ENCODE assay signal across 8 cellular contexts in the genomic region with DNA sequence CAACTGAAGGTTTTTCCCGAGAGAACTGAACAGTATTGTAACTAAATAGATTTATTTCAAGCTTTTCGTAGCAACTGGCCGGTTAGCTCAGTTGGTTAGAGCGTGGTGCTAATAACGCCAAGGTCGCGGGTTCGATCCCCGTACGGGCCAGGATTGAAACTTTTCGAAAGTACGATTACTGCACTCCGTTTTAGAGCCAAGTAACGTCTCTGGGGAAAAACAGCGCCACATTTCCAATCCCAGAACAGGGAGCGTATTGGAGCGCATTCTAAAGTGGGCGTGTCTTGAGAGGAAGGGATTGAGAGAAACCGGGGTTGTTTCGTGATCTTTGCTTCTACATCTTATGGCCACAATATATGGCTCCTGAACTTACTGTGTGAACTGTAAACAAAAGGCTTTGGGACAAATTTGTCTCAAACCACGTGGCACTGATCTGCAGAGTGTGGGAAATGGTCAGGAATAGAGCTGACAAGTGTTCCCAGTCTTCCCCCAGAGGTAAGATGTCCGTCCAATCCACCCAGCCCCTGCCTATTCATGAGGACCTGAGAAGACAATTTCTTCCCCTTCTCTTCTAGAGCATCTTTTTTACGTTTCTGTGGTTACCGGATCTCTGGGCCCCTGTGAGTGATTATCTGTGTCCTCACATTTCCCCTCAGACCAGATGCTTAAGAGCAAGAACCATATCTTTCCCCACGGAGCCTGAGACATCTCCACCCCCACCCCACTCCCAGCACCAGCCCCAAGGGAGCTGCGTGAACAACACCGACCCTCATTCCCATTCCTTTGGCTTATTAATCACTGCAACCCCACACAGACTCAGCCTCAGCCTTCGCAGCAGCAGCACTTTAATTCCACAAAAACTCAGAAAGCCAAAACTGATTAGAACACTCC. TPM values are rescaled to one million over a fixed set of nuclear protein-coding genes. Genes with fewer than 3 reads are reported as not detected.
DNase-seq lines count a peak whose midpoint lies in the region; ATAC-seq, FAIRE-seq and TF ChIP-seq lines count a peak whose summit lies in the region.

No MANE protein-coding gene starts in this region.

- no peaks in the 10 kb centered on the region for H3K36me3 ChIP-seq in small intestine (ENCODE audit: control insufficient read depth in 2 of 2, insufficient read depth in 2 of 2, low read length in 2 of 2)

- no peak for FAIRE-seq in small intestine (lab: Jason Lieb, UNC)

- no peaks in the 10 kb centered on the region for H3K9me3 ChIP-seq in small intestine (ENCODE audit: control insufficient read depth, low read depth)

- ATAC-seq in HG03060 (IDR thresholded peaks at IDR 0.05; ENCODE audit: low read depth, unreplicated experiment) = peak; percentile 20

- 3 to 5% (median 4%) methylated on average over 28 of the region's 28 CpGs for WGBS in small intestine, 3 donors

- H3K27me3 ChIP-seq in small intestine (ENCODE audit: control insufficient read depth in 2 of 2, insufficient read depth in 2 of 2, low read length in 2 of 2) = no peaks in the 10 kb centered on the region

- DNase-seq in GM04503 (ENCODE audit: low read depth) (peak; percentile 99), NCI-H2227 (lab: John Stamatoyannopoulos, UW; ENCODE audit: unreplicated experiment) (peak; percentile 93), cardiac fibroblast (ENCODE audit: low read depth in 2 of 2) (peak; percentile 100), inferior parietal cortex (ENCODE audit: extremely low spot score) (peak; percentile 96), small intestine (peak; percentile 98), cortex of kidney (lab: John Stamatoyannopoulos, UW) (no peak)

- TF ChIP-seq CTCF in WI38 (IDR thresholded peaks at IDR 0.05; ENCODE audit: low read depth, low read length) = no peak
- no peak for TF ChIP-seq CTCF in cardiac fibroblast (IDR thresholded peaks at IDR 0.05; ENCODE audit: low read depth, low read length)

- H3K27ac ChIP-seq in small intestine (ENCODE audit: low read depth in 1 of 2, low read length in 1 of 2) = peak overlapping the region; percentile 69 to 86

- H3K4me3 ChIP-seq in WI38 (ENCODE audit: low read depth, low read length) (peak overlapping the region; percentile 82), cardiac fibroblast (replicated peaks in 1 of 2; ENCODE audit: low read depth in 2 of 2, low read length in 2 of 2) (peak overlapping the region; percentile 81 to 89), small intestine (ENCODE audit: low read depth in 1 of 2, low read length in 2 of 2) (peak overlapping the region in 1 of 2 donors; percentile 25)

- H3K4me1 ChIP-seq in small intestine (ENCODE audit: control insufficient read depth in 2 of 2, insufficient read depth in 1 of 2, low read depth in 1 of 2, low read length in 1 of 2) = peaks cover 6% of the 10 kb centered on the region in 2 donors

RNA-seq across cellular contexts. Expression of gene BORCS6, which starts 2.2 kb away (rescaled TPM):
- 10 to 100 TPM in 2 of 3 donors, 1 to 10 TPM in 1; 9.8 to 13.8 (median 11.8) TPM for polyA plus RNA-seq in small intestine

RNA-seq across cellular contexts. Expression of gene TMEM107, which starts 11.6 kb away (rescaled TPM):
- 10 to 100 TPM in 1 of 3 donors, 1 to 10 TPM in 1, under 1 TPM in 1; 0.89 to 14.9 (median 1.4) TPM for polyA plus RNA-seq in small intestine

RNA-seq across cellular contexts. Expression of gene AURKB, which starts 22.6 kb away (rescaled TPM):
- 10 to 100 TPM in 1 of 3 donors, 1 to 10 TPM in 2; 4.9 to 48.4 (median 5.1) TPM for polyA plus RNA-seq in small intestine

RNA-seq across cellular contexts. Expression of gene VAMP2, which starts 25.0 kb away (rescaled TPM):
- polyA plus RNA-seq in small intestine = 10 to 100 TPM; 27.5 to 47.3 (median 46.2) TPM

RNA-seq across cellular contexts. Expression of gene PER1, which starts 35.6 kb away (rescaled TPM):
- 10 to 100 TPM; 47.8 to 79.4 (median 60.1) TPM for polyA plus RNA-seq in small intestine
